9 cellular contexts compared by ENCODE assay signal in the genomic region with DNA sequence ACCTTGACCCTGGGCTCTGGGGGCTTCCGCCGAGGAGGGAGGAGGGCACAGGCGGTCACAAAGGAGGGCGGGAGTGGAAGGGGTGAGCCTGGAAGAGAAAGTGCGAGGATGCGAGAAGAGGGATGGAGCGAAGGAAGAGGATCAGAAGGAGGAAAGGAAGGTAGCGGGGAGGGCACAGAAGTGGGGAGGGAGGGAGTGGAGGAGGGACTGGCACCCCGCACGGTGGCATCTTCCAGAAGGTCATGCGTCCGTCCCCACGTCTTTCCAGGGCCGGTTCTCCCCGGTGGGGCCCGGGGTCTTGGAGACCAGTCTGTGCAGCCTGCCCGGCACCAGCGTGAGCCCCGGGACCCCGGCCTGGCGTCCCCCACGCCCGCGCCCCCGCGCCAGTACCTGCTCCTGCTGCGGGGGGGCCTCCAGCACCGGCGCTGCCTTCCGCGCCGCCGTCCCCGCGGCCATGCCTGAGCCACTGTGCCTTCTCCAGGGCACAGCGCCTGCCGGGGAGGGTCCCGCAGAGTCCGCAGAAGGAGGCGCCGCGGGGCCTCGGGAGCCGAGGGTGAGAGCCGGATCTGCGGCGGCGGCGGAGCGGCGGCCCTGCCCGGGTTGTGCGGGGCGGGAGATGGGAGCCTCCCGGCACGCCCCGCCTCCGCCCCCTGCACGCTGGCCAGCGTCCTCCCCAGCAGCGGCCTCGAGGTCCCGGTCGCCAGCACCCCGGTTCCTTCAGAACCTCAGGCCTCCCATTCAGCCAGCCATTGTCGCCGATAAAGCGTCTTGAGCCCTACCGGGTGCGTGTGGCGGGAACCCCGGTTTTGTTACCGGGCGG. TPM values are rescaled to one million over a fixed set of nuclear protein-coding genes. Genes with fewer than 3 reads are reported as not detected.
DNase-seq lines count a peak whose midpoint lies in the region; ATAC-seq, FAIRE-seq and TF ChIP-seq lines count a peak whose summit lies in the region.
"Had no signal": no experiment of that assay in that cellular context is flagged by ENCODE, and none has a peak within 500 bp of the region (broad histone marks: within the 10 kb centered on the region; RNA-seq: fewer than 3 reads in every experiment).

A gene (minus strand): TSS at position 618 of the 820 bp plus-strand sequence. CDS start 162 bp downstream, at position 456.

- H4K20me1 ChIP-seq in osteoblast (ENCODE audit: insufficient read depth, low read length), result no peaks in the 10 kb centered on the region

- DNase-seq in ELF-1 (ENCODE audit: low read depth, low spot score) (peak; percentile 26), fibroblast of mammary gland (ENCODE audit: low read depth) (no peak), osteoblast (ENCODE audit: insufficient read length, low spot score, missing footprints) (peak; percentile 77), GM10248 (ENCODE audit: extremely low spot score) (no peak), HTR-8/SVneo (ENCODE audit: insufficient read length, low spot score) (no peak), NCI-H1694 treated with DMSO at 0.1 percent for 48 hours (lab: John Stamatoyannopoulos, UW) (no peak)
- peak; percentile 63 for DNase-seq in activated CD4-positive, alpha-beta T cell treated with anti-CD3 and anti-CD28 coated beads, Interleukin-2, amount 10 ng/mL, durations not matched to agents 24 days and 14 days

- H3K4me3 ChIP-seq in fibroblast of mammary gland (ENCODE audit: control insufficient read depth, low read depth, low read length), result peak within 1 kb of the TSS; percentile 35
- peak within 1 kb of the TSS; percentile 55 for H3K4me3 ChIP-seq in osteoblast (ENCODE audit: insufficient read depth, low read length)

- ATAC-seq in GM21528 (IDR thresholded peaks at IDR 0.05; ENCODE audit: low FRiP score, unreplicated experiment), result no peak

- no peaks in the 10 kb centered on the region for H3K4me1 ChIP-seq in osteoblast (ENCODE audit: insufficient read depth, low read length)

- H3K4me1 Mint-ChIP-seq in activated CD4-positive, alpha-beta T cell treated with anti-CD3 and anti-CD28 coated beads, Interleukin-2, amount 10 ng/mL, durations not matched to agents 24 days and 14 days, result peaks cover 2% of the 10 kb centered on the region

- no peaks in the 10 kb centered on the region for H3K9me3 ChIP-seq in osteoblast (ENCODE audit: low read depth, low read length)

- TF ChIP-seq CTCF in fibroblast of mammary gland (conservative IDR thresholded peaks at IDR 0.05; ENCODE audit: control insufficient read depth, insufficient read depth, low read depth, low read length) (no peak), osteoblast (IDR thresholded peaks at IDR 0.05; ENCODE audit: extremely low read depth, low read depth, low read length) (no peak), GM10248 (IDR thresholded peaks at IDR 0.05; ENCODE audit: control extremely low read depth, extremely low read depth, low read depth, missing control alignments) (no peak)

- no peak within 1 kb of the TSS for H3K27ac ChIP-seq in osteoblast (ENCODE audit: low read depth, low read length)
- H3K27ac ChIP-seq: epithelial cell of prostate had no signal

- peaks cover 4% of the 10 kb centered on the region for H3K9me3 Mint-ChIP-seq in activated CD4-positive, alpha-beta T cell treated with anti-CD3 and anti-CD28 coated beads, Interleukin-2, amount 10 ng/mL, durations not matched to agents 24 days and 14 days

- CTCF ChIA-PET in GM10248 (lab: Yijun Ruan, JAX), result interaction anchor here (2.4 kb wide), 1 partner anchor 9 kb away, joined by 9 read pairs; no protein-coding TSS in a partner anchor

- no peaks in the 10 kb centered on the region for H3K79me2 ChIP-seq in osteoblast (ENCODE audit: insufficient read depth, low read length)

- H3K27ac Mint-ChIP-seq in activated CD4-positive, alpha-beta T cell treated with anti-CD3 and anti-CD28 coated beads, Interleukin-2, amount 10 ng/mL, durations not matched to agents 24 days and 14 days, result no peak within 1 kb of the TSS

- intact Hi-C loops in activated CD4-positive, alpha-beta T cell treated with anti-CD3 and anti-CD28 coated beads, Interleukin-2, amount 10 ng/mL, durations not matched to agents 24 days and 14 days (cut with micrococcal nuclease), result no loop called here

- peak within 1 kb of the TSS; percentile 55 for H3K4me2 ChIP-seq in osteoblast (ENCODE audit: insufficient read depth, low read length)

- no peak for FAIRE-seq in HTR-8/SVneo (lab: Jason Lieb, UNC)

- peak within 1 kb of the TSS; percentile 35 for H2AFZ ChIP-seq in osteoblast (ENCODE audit: low read length)

- no peaks in the 10 kb centered on the region for H3K36me3 ChIP-seq in osteoblast (ENCODE audit: insufficient read depth, low read length)

- POLR2A ChIA-PET in GM10248 (lab: Yijun Ruan, JAX), result no interaction called here

- H3K4me3 Mint-ChIP-seq in activated CD4-positive, alpha-beta T cell treated with anti-CD3 and anti-CD28 coated beads, Interleukin-2, amount 10 ng/mL, durations not matched to agents 24 days and 14 days, result peak within 1 kb of the TSS; percentile 33

- no peaks in the 10 kb centered on the region for H3K36me3 Mint-ChIP-seq in activated CD4-positive, alpha-beta T cell treated with anti-CD3 and anti-CD28 coated beads, Interleukin-2, amount 10 ng/mL, durations not matched to agents 24 days and 14 days (ENCODE audit: low read depth)

- H3K27me3 Mint-ChIP-seq in activated CD4-positive, alpha-beta T cell treated with anti-CD3 and anti-CD28 coated beads, Interleukin-2, amount 10 ng/mL, durations not matched to agents 24 days and 14 days, result peaks cover 68% of the 10 kb centered on the region

- H3K27me3 ChIP-seq in osteoblast (ENCODE audit: insufficient read depth, low read length), result peaks cover 33% of the 10 kb centered on the region

RNA-seq across cellular contexts. Expression of the gene that starts here (rescaled TPM):
- not detected in 2 replicates for total RNA-seq in activated CD4-positive, alpha-beta T cell treated with anti-CD3 and anti-CD28 coated beads, Interleukin-2, amount 10 ng/mL, durations not matched to agents 24 days and 14 days
- under 0.01 TPM in 2 replicates for total RNA-seq in osteoblast

Comparison
In these comparisons a context has a peak if more than half of its experiments do, and no peak if none do; other contexts are left out.
1. Peak in DNase-seq in activated CD4-positive, alpha-beta T cell treated with anti-CD3 and anti-CD28 coated beads, Interleukin-2, amount 10 ng/mL, durations not matched to agents 24 days and 14 days; RNA of the gene not detected or under 1 TPM.
2. Peak in DNase-seq, H3K4me3 ChIP-seq and H3K4me2 ChIP-seq in osteoblast; RNA of the gene not detected or under 1 TPM.